ENCODE assay signal across 3 cellular contexts in genomic region chr10:90650858-90651257, GRCh38.
"Had no signal": no experiment of that assay in that cellular context is flagged by ENCODE, and none has a peak within 500 bp of the region (broad histone marks: within the 10 kb centered on the region; RNA-seq: fewer than 3 reads in every experiment).

No MANE protein-coding gene starts in this region.

- DNase-seq: GDM1, GF-D8 had no signal

- H3K4me3 ChIP-seq: GM12878 had no signal

- ATAC-seq: GM12878 had no signal
